Comparison of ENCODE assay signal across 22 cellular contexts in the genomic region with DNA sequence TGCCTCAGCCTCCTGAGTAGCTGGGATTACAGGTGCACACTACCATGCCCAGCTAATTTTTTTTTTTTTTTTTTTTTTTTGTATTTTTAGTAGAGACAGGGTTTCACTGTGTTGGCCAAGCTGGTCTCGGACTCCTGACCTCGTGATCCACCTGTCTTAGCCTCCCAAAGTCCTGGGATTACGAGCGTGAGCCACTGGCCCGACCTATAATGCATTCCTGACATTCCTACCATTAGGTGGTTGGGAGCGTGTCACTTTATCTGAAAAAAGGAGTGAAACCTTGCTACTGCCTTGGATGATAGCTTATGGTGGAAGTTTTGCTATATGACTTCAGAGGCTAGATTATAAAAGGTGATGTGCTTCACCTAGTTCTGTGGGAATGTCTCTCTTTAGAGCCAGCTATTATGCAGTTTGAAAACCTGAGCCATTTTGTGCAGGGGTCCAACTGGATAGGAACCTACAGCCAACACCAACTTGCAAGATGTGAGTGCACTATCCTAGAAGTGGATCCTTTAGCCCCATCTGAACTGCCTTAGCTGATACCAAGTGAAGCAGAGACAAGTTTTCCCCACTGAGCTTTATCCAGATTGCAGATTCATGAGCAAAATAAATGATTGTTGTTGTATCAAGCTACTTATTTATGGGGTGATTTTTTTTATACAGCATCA. TPM values are rescaled to one million over a fixed set of nuclear protein-coding genes. Genes with fewer than 3 reads are reported as not detected.
"Had no signal": no experiment of that assay in that cellular context is flagged by ENCODE, and none has a peak within 500 bp of the region (broad histone marks: within the 10 kb centered on the region; RNA-seq: fewer than 3 reads in every experiment).

No MANE protein-coding gene starts in this region.

- H3K4me1 Mint-ChIP-seq: neural crest cell had no signal

- H3K27ac Mint-ChIP-seq: activated CD4-positive, alpha-beta memory T cell treated with anti-CD3 and anti-CD28 coated beads for 36 hours; activated naive CD8-positive, alpha-beta T cell; dendritic cell treated with granulocyte-macrophage colony-stimulating factor and Interleukin-4, amounts not matched to agents 40 ng/mL and 50 ng/mL, for 4 days; naive thymus-derived CD4-positive, alpha-beta T cell; T-helper 1 cell treated with Interleukin-12 subunit alpha and Interleukin-12 subunit beta and Interleukin-4 antibody, amounts not matched to agents 30 μg/mL and 1 μg/mL, for 36 hours had no signal

- H3K9me3 ChIP-seq: adrenal gland, ascending aorta, lower lobe of right lung, spleen, testis, uterus had no signal

- H3K27me3 Mint-ChIP-seq: activated naive CD8-positive, alpha-beta T cell; dendritic cell treated with granulocyte-macrophage colony-stimulating factor and Interleukin-4, amounts not matched to agents 40 ng/mL and 50 ng/mL, for 4 days had no signal

- H3K36me3 Mint-ChIP-seq: activated CD4-positive, alpha-beta memory T cell treated with anti-CD3 and anti-CD28 coated beads for 36 hours; activated naive CD8-positive, alpha-beta T cell; naive thymus-derived CD4-positive, alpha-beta T cell had no signal

- ATAC-seq: foreskin keratinocyte; left lobe of liver; lower lobe of right lung; naive thymus-derived CD4-positive, alpha-beta T cell had no signal

- H3K9me3 Mint-ChIP-seq: activated CD4-positive, alpha-beta memory T cell treated with anti-CD3 and anti-CD28 coated beads for 36 hours; neural crest cell; T-helper 1 cell treated with Interleukin-12 subunit alpha and Interleukin-12 subunit beta and Interleukin-4 antibody, amounts not matched to agents 30 μg/mL and 1 μg/mL, for 36 hours had no signal

- H3K27ac ChIP-seq: adrenal gland, ascending aorta, brain microvascular endothelial cell, foreskin keratinocyte, lower lobe of right lung, spleen, testis, uterus had no signal

- H3K4me3 Mint-ChIP-seq: activated CD4-positive, alpha-beta memory T cell treated with anti-CD3 and anti-CD28 coated beads for 36 hours; activated naive CD8-positive, alpha-beta T cell; dendritic cell treated with granulocyte-macrophage colony-stimulating factor and Interleukin-4, amounts not matched to agents 40 ng/mL and 50 ng/mL, for 4 days; naive thymus-derived CD4-positive, alpha-beta T cell; neural crest cell; T-helper 1 cell treated with Interleukin-12 subunit alpha and Interleukin-12 subunit beta and Interleukin-4 antibody, amounts not matched to agents 30 μg/mL and 1 μg/mL, for 36 hours had no signal

- H3K36me3 ChIP-seq: adrenal gland, ascending aorta, brain microvascular endothelial cell, lower lobe of right lung, spleen, uterus had no signal

- H3K27me3 ChIP-seq: adrenal gland, ascending aorta, brain microvascular endothelial cell, spleen, testis, uterus had no signal

- H3K4me1 ChIP-seq: adrenal gland, ascending aorta, foreskin keratinocyte, lower lobe of right lung, spleen, testis, uterus had no signal

- H3K4me3 ChIP-seq: adrenal gland, ascending aorta, lower lobe of right lung, spleen, testis, uterus had no signal

- DNase-seq: activated CD4-positive, alpha-beta memory T cell treated with anti-CD3 and anti-CD28 coated beads for 36 hours; activated CD4-positive, alpha-beta T cell treated with anti-CD3 and anti-CD28 coated beads for 48 hours; activated T-cell treated with anti-CD3 and anti-CD28 coated beads, Interleukin-2, amount 50 U/mL, for 1 hour; adrenal gland; brain microvascular endothelial cell; caudate nucleus; effector CD8-positive, alpha-beta T cell; foreskin keratinocyte; lower lobe of right lung; naive thymus-derived CD4-positive, alpha-beta T cell; spleen; stimulated activated CD4-positive, alpha-beta T cell treated with anti-CD3 and anti-CD28 coated beads, Interleukin-4, amount 100 ng/mL, for 1 hour; stimulated activated naive CD4-positive, alpha-beta T cell; testis; uterus had no signal

RNA-seq across cellular contexts. Expression of a gene that starts 29.9 kb away (rescaled TPM):
- total RNA-seq: activated CD4-positive, alpha-beta memory T cell treated with anti-CD3 and anti-CD28 coated beads for 36 hours; foreskin keratinocyte; naive thymus-derived CD4-positive, alpha-beta T cell; neural crest cell; osteoblast had no signal
